ENCODE assay signal across 19 cellular contexts in the genomic region with DNA sequence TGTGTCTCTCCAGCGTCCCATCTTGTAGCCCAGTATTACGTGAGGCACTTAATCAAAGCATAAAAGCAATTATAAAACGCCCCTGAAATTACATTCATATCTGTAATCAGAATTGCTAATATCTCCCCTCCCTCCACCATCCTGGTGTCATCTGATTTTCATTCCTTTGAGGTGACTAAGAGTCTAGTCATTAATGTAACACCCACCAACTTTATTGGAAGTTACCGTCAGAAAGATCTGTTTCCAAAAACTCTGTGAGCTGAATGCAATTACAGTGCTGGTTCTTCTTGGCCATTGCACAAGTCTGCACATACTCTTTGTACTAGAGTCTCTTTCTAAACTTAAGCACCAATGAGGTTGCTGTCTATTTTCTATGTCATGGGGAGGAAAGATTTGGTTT. TPM values are rescaled to one million over a fixed set of nuclear protein-coding genes. Genes with fewer than 3 reads are reported as not detected.
A peak's percentile ranks its signal among the peaks of the same experiment; 100 is the strongest.
DNase-seq lines count a peak whose midpoint lies in the region; ATAC-seq and TF ChIP-seq lines count a peak whose summit lies in the region.
"Had no signal": no experiment of that assay in that cellular context is flagged by ENCODE, and none has a peak within 500 bp of the region (broad histone marks: within the 10 kb centered on the region; RNA-seq: fewer than 3 reads in every experiment).

No MANE protein-coding gene starts in this region.

- no peaks in the 10 kb centered on the region for H3F3A ChIP-seq in smooth muscle cell (ENCODE audit: low read depth)

- no peak overlapping the region for H3K27ac Mint-ChIP-seq in stimulated activated naive CD8-positive, alpha-beta T cell treated with anti-CD3 and anti-CD28 coated beads, Interleukin-15, amount 100 ng/mL, for 72 hours
- H3K27ac Mint-ChIP-seq in activated T-helper 1 cell treated with anti-CD3 and anti-CD28 coated beads, Interleukin-12 subunit alpha, Interleukin-12 subunit beta, Interleukin-2, Interleukin-4 antibody, amounts not matched to agents 30 ng/mL and 10 ng/mL and 1 ng/mL, durations not matched to agents 14 hours and 24 hours and 36 hours: no peak overlapping the region
- H3K27ac Mint-ChIP-seq: CD4-positive, alpha-beta memory T cell; IgD-negative memory B cell; memory B cell; naive B cell had no signal

- H3K27me3 ChIP-seq in foreskin keratinocyte: no peaks in the 10 kb centered on the region
- H3K27me3 ChIP-seq in smooth muscle cell (ENCODE audit: low read depth): no peaks in the 10 kb centered on the region

- no peak overlapping the region for H3K4me3 ChIP-seq in smooth muscle cell
- H3K4me3 ChIP-seq: thoracic aorta had no signal

- H3K27me3 Mint-ChIP-seq in stimulated activated naive CD8-positive, alpha-beta T cell treated with anti-CD3 and anti-CD28 coated beads, Interleukin-15, amount 100 ng/mL, for 72 hours: peaks cover 50% of the 10 kb centered on the region
- H3K27me3 Mint-ChIP-seq in activated T-helper 1 cell treated with anti-CD3 and anti-CD28 coated beads, Interleukin-12 subunit alpha, Interleukin-12 subunit beta, Interleukin-2, Interleukin-4 antibody, amounts not matched to agents 30 ng/mL and 10 ng/mL and 1 ng/mL, durations not matched to agents 14 hours and 24 hours and 36 hours (ENCODE audit: insufficient read depth): no peaks in the 10 kb centered on the region
- H3K27me3 Mint-ChIP-seq: CD4-positive, alpha-beta memory T cell had no signal

- no peak overlapping the region for H2AFZ ChIP-seq in smooth muscle cell (ENCODE audit: low read depth)

- intact Hi-C loops in activated T-helper 1 cell treated with anti-CD3 and anti-CD28 coated beads, Interleukin-12 subunit alpha, Interleukin-12 subunit beta, Interleukin-2, Interleukin-4 antibody, amounts not matched to agents 30 ng/mL and 10 ng/mL and 1 ng/mL, durations not matched to agents 14 hours and 24 hours and 36 hours (cut with micrococcal nuclease): no loop called here

- peaks cover 8% of the 10 kb centered on the region for H3K36me3 Mint-ChIP-seq in activated T-helper 1 cell treated with anti-CD3 and anti-CD28 coated beads, Interleukin-12 subunit alpha, Interleukin-12 subunit beta, Interleukin-2, Interleukin-4 antibody, amounts not matched to agents 30 ng/mL and 10 ng/mL and 1 ng/mL, durations not matched to agents 14 hours and 24 hours and 36 hours (ENCODE audit: low read depth)
- H3K36me3 Mint-ChIP-seq: CD4-positive, alpha-beta memory T cell; IgD-negative memory B cell; memory B cell; naive B cell had no signal

- no peak for DNase-seq in stimulated activated naive CD8-positive, alpha-beta T cell treated with anti-CD3 and anti-CD28 coated beads, Interleukin-15, Interleukin-2, amounts not matched to agents 100 U/mL and 50 U/mL, for 24 hours
- no peak for DNase-seq in stimulated activated naive CD8-positive, alpha-beta T cell treated with anti-CD3 and anti-CD28 coated beads, Interleukin-15, amount 100 ng/mL, for 72 hours
- no peak for DNase-seq in activated T-helper 1 cell treated with anti-CD3 and anti-CD28 coated beads, Interleukin-12 subunit alpha, Interleukin-12 subunit beta, Interleukin-2, Interleukin-4 antibody, amounts not matched to agents 30 ng/mL and 10 ng/mL and 1 ng/mL, durations not matched to agents 14 hours and 24 hours and 36 hours (ENCODE audit: low spot score)
- peak in 1 of 2 donors; percentile 52 for DNase-seq in foreskin keratinocyte
- no peak for DNase-seq in NK-92 (lab: John Stamatoyannopoulos, UW; ENCODE audit: unreplicated experiment)
- DNase-seq in ecto neural progenitor cell (ENCODE audit: low spot score): no peak
- no peak for DNase-seq in smooth muscle cell (lab: John Stamatoyannopoulos, UW; ENCODE audit: unreplicated experiment)
- DNase-seq in NCI-H1417 (lab: John Stamatoyannopoulos, UW): no peak
- DNase-seq: activated CD4-positive, alpha-beta T cell treated with anti-CD3 and anti-CD28 coated beads for 4 hours; activated naive CD4-positive, alpha-beta T cell; anterior cingulate cortex; CD4-positive, alpha-beta memory T cell; naive B cell; NCI-H2171; NCI-H526 had no signal

- peaks cover 5% of the 10 kb centered on the region for H3K4me1 Mint-ChIP-seq in stimulated activated naive CD8-positive, alpha-beta T cell treated with anti-CD3 and anti-CD28 coated beads, Interleukin-15, amount 100 ng/mL, for 72 hours
- H3K4me1 Mint-ChIP-seq in activated T-helper 1 cell treated with anti-CD3 and anti-CD28 coated beads, Interleukin-12 subunit alpha, Interleukin-12 subunit beta, Interleukin-2, Interleukin-4 antibody, amounts not matched to agents 30 ng/mL and 10 ng/mL and 1 ng/mL, durations not matched to agents 14 hours and 24 hours and 36 hours (ENCODE audit: low read depth): peaks cover 50% of the 10 kb centered on the region
- H3K4me1 Mint-ChIP-seq: IgD-negative memory B cell, memory B cell, naive B cell had no signal

- H3K27ac ChIP-seq in foreskin keratinocyte (no peak overlapping the region), smooth muscle cell (ENCODE audit: low read depth) (no peak overlapping the region)
- H3K27ac ChIP-seq: thoracic aorta had no signal

- ATAC-seq in stimulated activated naive CD8-positive, alpha-beta T cell treated with anti-CD3 and anti-CD28 coated beads, Interleukin-15, Interleukin-2, amounts not matched to agents 100 U/mL and 50 U/mL, for 24 hours: peak; percentile 42
- no peak for ATAC-seq in stimulated activated naive CD8-positive, alpha-beta T cell treated with anti-CD3 and anti-CD28 coated beads, Interleukin-15, amount 100 ng/mL, for 72 hours
- peak; percentile 66 for ATAC-seq in foreskin keratinocyte
- ATAC-seq: Right ventricle myocardium inferior had no signal

- TF ChIP-seq CTCF in foreskin keratinocyte (conservative IDR thresholded peaks at IDR 0.05) (no peak), smooth muscle cell (IDR thresholded peaks at IDR 0.05; ENCODE audit: borderline replicate concordance, insufficient read depth, poor library complexity, severe bottlenecking) (no peak)

- no peak overlapping the region for H3K9ac ChIP-seq in smooth muscle cell (ENCODE audit: low read depth)

- no peaks in the 10 kb centered on the region for H3K36me3 ChIP-seq in smooth muscle cell (ENCODE audit: low read depth)
- H3K36me3 ChIP-seq: thoracic aorta had no signal

- 66% methylated on average over 4 of the region's 4 CpGs for WGBS in smooth muscle cell (ENCODE audit: low lambda C conversion rate)

- H3K4me3 Mint-ChIP-seq in stimulated activated naive CD8-positive, alpha-beta T cell treated with anti-CD3 and anti-CD28 coated beads, Interleukin-15, amount 100 ng/mL, for 72 hours: no peak overlapping the region
- peak overlapping the region; percentile 6 for H3K4me3 Mint-ChIP-seq in activated T-helper 1 cell treated with anti-CD3 and anti-CD28 coated beads, Interleukin-12 subunit alpha, Interleukin-12 subunit beta, Interleukin-2, Interleukin-4 antibody, amounts not matched to agents 30 ng/mL and 10 ng/mL and 1 ng/mL, durations not matched to agents 14 hours and 24 hours and 36 hours
- H3K4me3 Mint-ChIP-seq: CD4-positive, alpha-beta memory T cell; IgD-negative memory B cell; memory B cell had no signal

- H3K79me2 ChIP-seq in smooth muscle cell (ENCODE audit: low read depth): no peaks in the 10 kb centered on the region

- H3K4me1 ChIP-seq in foreskin keratinocyte (peaks cover 7% of the 10 kb centered on the region), smooth muscle cell (ENCODE audit: low read depth) (no peaks in the 10 kb centered on the region)

- no peaks in the 10 kb centered on the region for H3K9me3 Mint-ChIP-seq in stimulated activated naive CD8-positive, alpha-beta T cell treated with anti-CD3 and anti-CD28 coated beads, Interleukin-15, amount 100 ng/mL, for 72 hours
- H3K9me3 Mint-ChIP-seq in activated T-helper 1 cell treated with anti-CD3 and anti-CD28 coated beads, Interleukin-12 subunit alpha, Interleukin-12 subunit beta, Interleukin-2, Interleukin-4 antibody, amounts not matched to agents 30 ng/mL and 10 ng/mL and 1 ng/mL, durations not matched to agents 14 hours and 24 hours and 36 hours: no peaks in the 10 kb centered on the region
- H3K9me3 Mint-ChIP-seq: memory B cell, naive B cell had no signal

- no peak overlapping the region for H3K4me2 ChIP-seq in smooth muscle cell

- H4K20me1 ChIP-seq in smooth muscle cell (ENCODE audit: low read depth): no peaks in the 10 kb centered on the region

- no peaks in the 10 kb centered on the region for H3K9me3 ChIP-seq in smooth muscle cell (replicated peaks; ENCODE audit: low read depth)
- H3K9me3 ChIP-seq: thoracic aorta had no signal

RNA-seq across cellular contexts. Expression of gene MAF, which starts 12.5 kb away (rescaled TPM):
- 90.5 and 95.5 TPM in 2 replicates for total RNA-seq in activated T-helper 1 cell treated with anti-CD3 and anti-CD28 coated beads, Interleukin-12 subunit alpha, Interleukin-12 subunit beta, Interleukin-2, Interleukin-4 antibody, amounts not matched to agents 30 ng/mL and 10 ng/mL and 1 ng/mL, durations not matched to agents 14 hours and 24 hours and 36 hours
- total RNA-seq in foreskin keratinocyte (0.81 and 2.9 TPM in 2 replicates), smooth muscle cell (40.6 and 54.9 TPM in 2 replicates)
- polyA plus RNA-seq in foreskin keratinocyte (0.38 and 1.1 TPM in 2 replicates), smooth muscle cell (19.1 and 22.2 TPM in 2 replicates)
- polyA plus RNA-seq: IgD-negative memory B cell had no signal

Comparison
In these comparisons a context has a peak if more than half of its experiments do, and no peak if none do; other contexts are left out.
1. RNA of gene MAF, which starts 12.5 kb away (total RNA-seq): 90.5 to 95.5 TPM in activated T-helper 1 cell treated with anti-CD3 and anti-CD28 coated beads, Interleukin-12 subunit alpha, Interleukin-12 subunit beta, Interleukin-2, Interleukin-4 antibody, amounts not matched to agents 30 ng/mL and 10 ng/mL and 1 ng/mL, durations not matched to agents 14 hours and 24 hours and 36 hours and 40.6 to 54.9 TPM in smooth muscle cell; 0.81 to 2.9 TPM in foreskin keratinocyte; every median in the first group is over 10 times any median in the second.